ENCODE assay signal across 35 cellular contexts in genomic region chr22:21078916-21079315, GRCh38. TPM values are rescaled to one million over a fixed set of nuclear protein-coding genes. Genes with fewer than 3 reads are reported as not detected.
"Had no signal": no experiment of that assay in that cellular context is flagged by ENCODE, and none has a peak within 500 bp of the region (broad histone marks: within the 10 kb centered on the region; RNA-seq: fewer than 3 reads in every experiment).

No MANE protein-coding gene starts in this region.

- H3K27me3 ChIP-seq: brain microvascular endothelial cell, MG63, SJCRH30 had no signal

- DNase-seq: activated B cell treated with CpG ODN at 0.5 μM for 24 hours; activated CD4-positive, alpha-beta T cell treated with anti-CD3 and anti-CD28 coated beads for 4 hours; activated CD4-positive, CD25-positive, alpha-beta regulatory T cell treated with anti-CD3 and anti-CD28 coated beads, Interleukin-2, amount 50 U/mL, for 72 hours; activated CD8-positive, alpha-beta T cell treated with anti-CD3 and anti-CD28 coated beads for 36 hours; activated gamma-delta T cell; activated naive CD4-positive, alpha-beta T cell treated with Interleukin-2 at 50 U/mL for 16 hours; activated naive CD8-positive, alpha-beta T cell treated with anti-CD3 and anti-CD28 coated beads, Interleukin-2, amount 50 U/mL, for 24 hours; activated T-cell treated with anti-CD3 and anti-CD28 coated beads, Interleukin-2, amount 50 U/mL, for 24 hours; anterior cingulate cortex; brain microvascular endothelial cell; central memory CD4-positive, alpha-beta T cell; Kasumi-1; KG1; MG63; NCI-H1048; NCI-H1105 treated with DMSO at 0.1 percent for 48 hours; NCI-H1436; NCI-H1694; NCI-H1930; NCI-H2081 treated with DMSO at 0.1 percent for 48 hours; NCI-H226; NCI-H524 treated with DMSO at 0.1 percent for 48 hours; SHP77; SJCRH30; T-cell; T-helper 2 cell; T-helper 9 cell had no signal

- H3K4me3 Mint-ChIP-seq: activated B cell treated with CpG ODN at 0.5 μM for 24 hours; activated CD8-positive, alpha-beta T cell treated with anti-CD3 and anti-CD28 coated beads for 36 hours; activated naive CD8-positive, alpha-beta T cell; activated naive CD8-positive, alpha-beta T cell treated with anti-CD3 and anti-CD28 coated beads, Interleukin-2, amount 50 U/mL, for 24 hours; activated T-cell treated with anti-CD3 and anti-CD28 coated beads, Interleukin-2, amount 50 U/mL, for 24 hours; T-cell had no signal

- H3K4me1 Mint-ChIP-seq: activated B cell treated with CpG ODN at 0.5 μM for 24 hours; activated naive CD8-positive, alpha-beta T cell treated with anti-CD3 and anti-CD28 coated beads, Interleukin-2, amount 50 U/mL, for 24 hours; T-cell had no signal

- H3K9me3 ChIP-seq: MG63, SJCRH30 had no signal

- H3K27ac Mint-ChIP-seq: activated B cell treated with CpG ODN at 0.5 μM for 24 hours; activated CD8-positive, alpha-beta T cell treated with anti-CD3 and anti-CD28 coated beads for 36 hours; activated naive CD8-positive, alpha-beta T cell; activated naive CD8-positive, alpha-beta T cell treated with anti-CD3 and anti-CD28 coated beads, Interleukin-2, amount 50 U/mL, for 24 hours; activated T-cell treated with anti-CD3 and anti-CD28 coated beads, Interleukin-2, amount 50 U/mL, for 24 hours; activated T-helper 2 cell treated with anti-CD3 and anti-CD28 coated beads, Interferon-gamma antibody, Interleukin-2, Interleukin-4, amounts not matched to agents 10 μg/mL and 5 μg/mL and 100 μg/mL, durations not matched to agents 14 hours and 24 hours and 36 hours; T-cell had no signal

- H3K4me3 ChIP-seq: MG63, SJCRH30, SK-N-MC had no signal

- ATAC-seq: activated CD8-positive, alpha-beta T cell treated with anti-CD3 and anti-CD28 coated beads for 36 hours; activated naive CD8-positive, alpha-beta T cell treated with anti-CD3 and anti-CD28 coated beads, Interleukin-2, amount 50 U/mL, for 24 hours; Panc1; T-cell had no signal

- H3K27me3 Mint-ChIP-seq: activated CD8-positive, alpha-beta T cell treated with anti-CD3 and anti-CD28 coated beads for 36 hours; activated naive CD8-positive, alpha-beta T cell; activated T-cell treated with anti-CD3 and anti-CD28 coated beads, Interleukin-2, amount 50 U/mL, for 24 hours had no signal

- H3K27ac ChIP-seq: brain microvascular endothelial cell, SJCRH30, SK-N-MC, VCaP had no signal

- H3K36me3 Mint-ChIP-seq: activated naive CD8-positive, alpha-beta T cell; T-cell had no signal

- H3K9me3 Mint-ChIP-seq: activated B cell treated with CpG ODN at 0.5 μM for 24 hours; activated CD8-positive, alpha-beta T cell treated with anti-CD3 and anti-CD28 coated beads for 36 hours; activated naive CD8-positive, alpha-beta T cell treated with anti-CD3 and anti-CD28 coated beads, Interleukin-2, amount 50 U/mL, for 24 hours; activated T-cell treated with anti-CD3 and anti-CD28 coated beads, Interleukin-2, amount 50 U/mL, for 24 hours; activated T-helper 2 cell treated with anti-CD3 and anti-CD28 coated beads, Interferon-gamma antibody, Interleukin-2, Interleukin-4, amounts not matched to agents 10 μg/mL and 5 μg/mL and 100 μg/mL, durations not matched to agents 14 hours and 24 hours and 36 hours; T-cell had no signal

- H3K36me3 ChIP-seq: brain microvascular endothelial cell, MG63, SJCRH30 had no signal

RNA-seq across cellular contexts. Expression of gene LRRC74B, which starts 33.2 kb away (rescaled TPM):
- total RNA-seq: activated B cell treated with CpG ODN at 0.5 μM for 24 hours; activated CD8-positive, alpha-beta memory T cell treated with anti-CD3 and anti-CD28 coated beads for 36 hours; activated CD8-positive, alpha-beta T cell treated with anti-CD3 and anti-CD28 coated beads for 36 hours; activated T-helper 2 cell treated with anti-CD3 and anti-CD28 coated beads, Interferon-gamma antibody, Interleukin-2, Interleukin-4, amounts not matched to agents 10 μg/mL and 5 μg/mL and 100 μg/mL, durations not matched to agents 14 hours and 24 hours and 36 hours; NCI-H460; SJCRH30 had no signal

RNA-seq across cellular contexts. Expression of gene SLC7A4, which starts 46.6 kb away (rescaled TPM):
- total RNA-seq: activated B cell treated with CpG ODN at 0.5 μM for 24 hours; activated CD8-positive, alpha-beta T cell treated with anti-CD3 and anti-CD28 coated beads for 36 hours; NCI-H460; RPMI7951; SJCRH30 had no signal
